Comparison of ENCODE assay signal across 16 cellular contexts in the genomic region with DNA sequence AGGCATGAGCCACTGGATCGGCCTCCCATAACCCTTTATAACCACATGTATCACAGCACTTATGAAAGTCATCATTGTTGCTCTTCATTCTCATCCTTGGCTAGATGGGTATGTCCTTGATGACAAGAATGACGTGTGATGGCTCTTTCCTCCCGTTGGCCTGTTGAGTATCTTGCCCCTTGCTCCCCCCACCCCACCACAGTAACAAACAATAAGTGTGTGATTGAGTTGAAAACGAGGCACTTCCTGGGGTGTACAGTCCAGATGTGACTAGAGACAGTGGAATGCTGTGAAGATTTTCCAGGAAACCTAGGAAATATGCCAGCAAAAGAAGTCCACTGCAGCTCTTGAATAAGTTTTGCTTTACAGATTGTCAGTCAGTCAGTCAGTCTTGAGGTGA.
DNase-seq lines count a peak whose midpoint lies in the region; FAIRE-seq and TF ChIP-seq lines count a peak whose summit lies in the region.
"Had no signal": no experiment of that assay in that cellular context is flagged by ENCODE, and none has a peak within 500 bp of the region (broad histone marks: within the 10 kb centered on the region; RNA-seq: fewer than 3 reads in every experiment).

No MANE protein-coding gene starts in this region.

- intact Hi-C loops in mammary epithelial cell (cut with micrococcal nuclease) (no loop called here), breast epithelium (cut with DNase I; ENCODE audit: low total_unique reads) (no loop called here)

- H4K20me1 ChIP-seq in mammary epithelial cell (ENCODE audit: insufficient read depth, low read length) (no peaks in the 10 kb centered on the region), astrocyte (ENCODE audit: insufficient read depth, low read length) (no peaks in the 10 kb centered on the region)

- H3K4me2 ChIP-seq in mammary epithelial cell (ENCODE audit: insufficient read depth, low read depth, low read length) (no peak overlapping the region), astrocyte (ENCODE audit: low read length) (peak overlapping the region; percentile 13)

- 25% methylated on average over 4 of the region's 4 CpGs for WGBS in mammary epithelial cell (ENCODE audit: low coverage, missing lambda C conversion rate)

- H3K4me3 Mint-ChIP-seq in astrocyte (ENCODE audit: unreplicated experiment): no peak overlapping the region
- H3K4me3 Mint-ChIP-seq in immature natural killer cell: no peak overlapping the region

- dilution Hi-C loops in mammary epithelial cell (cut with HindIII; ENCODE audit: low sequenced_read_pairs): loop anchor here (5.0 kb wide), 1 partner anchor 49 kb away; no protein-coding TSS in a partner anchor

- no peaks in the 10 kb centered on the region for H3K9me3 ChIP-seq in mammary epithelial cell (replicated peaks; ENCODE audit: insufficient read depth, low read length)
- H3K9me3 ChIP-seq in breast epithelium: no peaks in the 10 kb centered on the region
- no peaks in the 10 kb centered on the region for H3K9me3 ChIP-seq in astrocyte (ENCODE audit: insufficient read depth, low read depth, low read length)

- H3K36me3 Mint-ChIP-seq in astrocyte (ENCODE audit: low read depth, unreplicated experiment) (peaks cover 1% of the 10 kb centered on the region), immature natural killer cell (no peaks in the 10 kb centered on the region)

- TF ChIP-seq CTCF in mammary epithelial cell (conservative IDR thresholded peaks at IDR 0.05 in 1 of 2, IDR thresholded peaks at IDR 0.05 in 1 of 2; ENCODE audit: extremely low read depth in 1 of 2, insufficient read depth in 1 of 2, low read depth in 1 of 2, low read length in 2 of 2): no peak
- TF ChIP-seq CTCF in breast epithelium (IDR thresholded peaks at IDR 0.05): no peak
- no peak for TF ChIP-seq CTCF in astrocyte (IDR thresholded peaks at IDR 0.05; ENCODE audit: insufficient read depth, low read depth, low read length)

- CTCF ChIA-PET in mammary epithelial cell (lab: Charles Lee; ENCODE audit: low non-redundant PET): no interaction called here

- H2AFZ ChIP-seq in mammary epithelial cell (ENCODE audit: low read depth, low read length): no peak overlapping the region
- no peak overlapping the region for H2AFZ ChIP-seq in astrocyte (ENCODE audit: low read depth, low read length)

- H3K9me3 Mint-ChIP-seq in astrocyte (ENCODE audit: unreplicated experiment): peaks cover 3% of the 10 kb centered on the region
- H3K9me3 Mint-ChIP-seq in immature natural killer cell: peaks cover 2 to 23% (median 15%) of the 10 kb centered on the region in 6 donors

- H3K27ac Mint-ChIP-seq in astrocyte (ENCODE audit: unreplicated experiment) (no peak overlapping the region), immature natural killer cell (no peak overlapping the region)

- DNase-seq in mammary epithelial cell (peak; percentile 27), breast epithelium (ENCODE audit: low spot score in 2 of 2) (no peak), astrocyte (ENCODE audit: low read depth) (peak; percentile 61), kidney tubule cell (ENCODE audit: low spot score) (peak; percentile 62), stromal cell of bone marrow (ENCODE audit: low read depth) (peak; percentile 6), medulla oblongata (ENCODE audit: extremely low spot score) (no peak), immature natural killer cell (no peak)
- DNase-seq in stimulated activated CD4-positive, alpha-beta T cell treated with anti-CD3 and anti-CD28 coated beads, Interleukin-4, amount 100 ng/mL, for 1 hour: no peak
- DNase-seq: C1 segment of cervical spinal cord, DMS153, EL, HCEC 1CT, NCI-H345, NCI-H526 treated with DMSO at 0.1 percent for 48 hours, OCI-M1 had no signal

- H3K36me3 ChIP-seq in mammary epithelial cell (ENCODE audit: insufficient read depth, low read length) (no peaks in the 10 kb centered on the region), breast epithelium (no peaks in the 10 kb centered on the region), astrocyte (ENCODE audit: insufficient read depth, low read length) (no peaks in the 10 kb centered on the region)

- FAIRE-seq in astrocyte (lab: Jason Lieb, UNC): no peak

- H3K27me3 Mint-ChIP-seq in astrocyte (ENCODE audit: low read depth, unreplicated experiment) (no peaks in the 10 kb centered on the region), immature natural killer cell (ENCODE audit: low read depth in 3 of 3) (peaks cover 0 to 2% (median 0%) of the 10 kb centered on the region in 3 donors)

- H3K4me3 ChIP-seq in mammary epithelial cell (replicated peaks in 1 of 3; ENCODE audit: insufficient read depth in 1 of 3, low read depth in 2 of 3, low read length in 3 of 3) (no peak overlapping the region), breast epithelium (no peak overlapping the region), astrocyte (ENCODE audit: insufficient read depth, low read depth, low read length) (no peak overlapping the region)

- H3K27ac ChIP-seq in mammary epithelial cell (ENCODE audit: insufficient read depth, low read depth, low read length) (no peak overlapping the region), breast epithelium (no peak overlapping the region), astrocyte (ENCODE audit: low read depth, low read length) (no peak overlapping the region)
- H3K27ac ChIP-seq: 22Rv1 had no signal

- H3K79me2 ChIP-seq in mammary epithelial cell (ENCODE audit: insufficient read depth, low read length): no peaks in the 10 kb centered on the region
- H3K79me2 ChIP-seq in astrocyte (ENCODE audit: insufficient read depth, low read length): no peaks in the 10 kb centered on the region

- TF ChIP-seq POLR2A in breast epithelium (IDR thresholded peaks at IDR 0.05): no peak

- BruUV-seq in mammary epithelial cell (replicated peaks; lab: Mats Ljungman, UMichigan): no TSS peak

- H3K4me1 Mint-ChIP-seq in astrocyte (ENCODE audit: low read depth, unreplicated experiment): peaks cover 19% of the 10 kb centered on the region
- no peaks in the 10 kb centered on the region for H3K4me1 Mint-ChIP-seq in immature natural killer cell

- H3K27me3 ChIP-seq in mammary epithelial cell (ENCODE audit: insufficient read depth, low read length) (no peaks in the 10 kb centered on the region), breast epithelium (no peaks in the 10 kb centered on the region), astrocyte (ENCODE audit: insufficient read depth, low read length) (no peaks in the 10 kb centered on the region)

- H3K4me1 ChIP-seq in mammary epithelial cell (ENCODE audit: insufficient read depth, low read length) (no peaks in the 10 kb centered on the region), breast epithelium (no peaks in the 10 kb centered on the region), astrocyte (ENCODE audit: insufficient read depth, low read length) (no peaks in the 10 kb centered on the region)

- H3K9ac ChIP-seq in mammary epithelial cell (ENCODE audit: insufficient read depth, low read length): no peak overlapping the region
- no peak overlapping the region for H3K9ac ChIP-seq in astrocyte (ENCODE audit: low read length)

- in situ Hi-C loops in mammary epithelial cell (cut with MboI; ENCODE audit: low sequenced_read_pairs in 2 of 2): no loop called here

Comparison
In these comparisons a context has a peak if more than half of its experiments do, and no peak if none do; other contexts are left out.
1. DNase-seq: peak in mammary epithelial cell (single experiment), astrocyte (single experiment), kidney tubule cell (single experiment) and stromal cell of bone marrow (single experiment); none in breast epithelium (0 of 2), medulla oblongata (single experiment), immature natural killer cell (0 of 3) and stimulated activated CD4-positive, alpha-beta T cell treated with anti-CD3 and anti-CD28 coated beads, Interleukin-4, amount 100 ng/mL, for 1 hour (single experiment).